Comparison of ENCODE assay signal across 19 cellular contexts in genomic region chr3:65563844-65564243, GRCh38.
"Had no signal": no experiment of that assay in that cellular context is flagged by ENCODE, and none has a peak within 500 bp of the region (broad histone marks: within the 10 kb centered on the region; RNA-seq: fewer than 3 reads in every experiment).

No MANE protein-coding gene starts in this region.

- H3K36me3 Mint-ChIP-seq: naive B cell; natural killer cell treated with Interleukin-12 subunit alpha and Interleukin-12 subunit beta and Interleukin-15 and Interleukin-18, amount 100 ng/mL, for 72 hours; neural progenitor cell; stimulated activated naive B cell treated with anti-CD40 and anti-IgM and Interleukin-4, amounts not matched to agents 10 μg/mL and 1 μg/mL and 100 μg/mL, for 72 hours had no signal

- H3K27ac ChIP-seq: dorsolateral prefrontal cortex, neural progenitor cell, parathyroid adenoma, right lobe of liver, suprapubic skin, transverse colon, upper lobe of right lung, uterus had no signal

- H3K9ac ChIP-seq: neural progenitor cell, parathyroid adenoma had no signal

- H3K27ac Mint-ChIP-seq: naive B cell; natural killer cell treated with Interleukin-12 subunit alpha and Interleukin-12 subunit beta and Interleukin-15 and Interleukin-18, amount 100 ng/mL, for 72 hours; neural progenitor cell; progenitor cell of endocrine pancreas; stimulated activated naive B cell treated with anti-CD40 and anti-IgM and Interleukin-4, amounts not matched to agents 10 μg/mL and 1 μg/mL and 100 μg/mL, for 72 hours; stimulated activated naive CD8-positive, alpha-beta T cell treated with anti-CD3 and anti-CD28 coated beads, Interleukin-15, Interleukin-2, amounts not matched to agents 100 ng/mL and 50 ng/mL, for 24 hours had no signal

- H3K36me3 ChIP-seq: neural progenitor cell, right lobe of liver, suprapubic skin, transverse colon, upper lobe of right lung, uterus had no signal

- H3K27me3 Mint-ChIP-seq: naive B cell; natural killer cell treated with Interleukin-12 subunit alpha and Interleukin-12 subunit beta and Interleukin-15 and Interleukin-18, amount 100 ng/mL, for 72 hours; progenitor cell of endocrine pancreas; stimulated activated naive B cell treated with anti-CD40 and anti-IgM and Interleukin-4, amounts not matched to agents 10 μg/mL and 1 μg/mL and 100 μg/mL, for 72 hours; stimulated activated naive CD8-positive, alpha-beta T cell treated with anti-CD3 and anti-CD28 coated beads, Interleukin-15, Interleukin-2, amounts not matched to agents 100 ng/mL and 50 ng/mL, for 24 hours had no signal

- H3K9me3 Mint-ChIP-seq: natural killer cell treated with Interleukin-12 subunit alpha and Interleukin-12 subunit beta and Interleukin-15 and Interleukin-18, amount 100 ng/mL, for 72 hours; neural progenitor cell; stimulated activated naive B cell treated with anti-CD40 and anti-IgM and Interleukin-4, amounts not matched to agents 10 μg/mL and 1 μg/mL and 100 μg/mL, for 72 hours had no signal

- H3K4me1 Mint-ChIP-seq: naive B cell; stimulated activated naive B cell treated with anti-CD40 and anti-IgM and Interleukin-4, amounts not matched to agents 10 μg/mL and 1 μg/mL and 100 μg/mL, for 72 hours had no signal

- H2AFZ ChIP-seq: neural progenitor cell, parathyroid adenoma had no signal

- H3K4me3 ChIP-seq: dorsolateral prefrontal cortex, mucosa of descending colon, neural progenitor cell, right lobe of liver, suprapubic skin, transverse colon, upper lobe of right lung, uterus had no signal

- ATAC-seq: mucosa of descending colon; natural killer cell treated with Interleukin-12 subunit alpha and Interleukin-12 subunit beta and Interleukin-15 and Interleukin-18, amount 100 ng/mL, for 72 hours; stimulated activated naive B cell treated with anti-CD40 and anti-IgM and Interleukin-4, amounts not matched to agents 10 μg/mL and 1 μg/mL and 100 μg/mL, for 72 hours; upper lobe of right lung had no signal

- H3K79me2 ChIP-seq: parathyroid adenoma had no signal

- H3K4me2 ChIP-seq: neural progenitor cell had no signal

- H3K4me1 ChIP-seq: parathyroid adenoma, suprapubic skin, upper lobe of right lung, uterus had no signal

- H3K4me3 Mint-ChIP-seq: naive B cell; natural killer cell treated with Interleukin-12 subunit alpha and Interleukin-12 subunit beta and Interleukin-15 and Interleukin-18, amount 100 ng/mL, for 72 hours; neural progenitor cell; stimulated activated naive B cell treated with anti-CD40 and anti-IgM and Interleukin-4, amounts not matched to agents 10 μg/mL and 1 μg/mL and 100 μg/mL, for 72 hours; stimulated activated naive CD8-positive, alpha-beta T cell treated with anti-CD3 and anti-CD28 coated beads, Interleukin-15, Interleukin-2, amounts not matched to agents 100 ng/mL and 50 ng/mL, for 24 hours had no signal

- DNase-seq: dorsolateral prefrontal cortex; effector CD4-positive, alpha-beta T cell; hypothalamus; mucosa of descending colon; naive B cell; right lobe of liver; small intestine; stimulated activated CD4-positive, alpha-beta T cell treated with anti-CD3 and anti-CD28 coated beads, Interleukin-15, amount 100 ng/mL, for 24 hours; stimulated activated CD4-positive, alpha-beta T cell treated with anti-CD3 and anti-CD28 coated beads, Interleukin-2, amount 100 ng/mL, for 48 hours; stimulated activated naive B cell treated with anti-CD40 and anti-IgM and Interleukin-4, amounts not matched to agents 10 μg/mL and 1 μg/mL and 100 μg/mL, for 72 hours; transverse colon; upper lobe of right lung; uterus had no signal

- H3K27me3 ChIP-seq: dorsolateral prefrontal cortex, neural progenitor cell, right lobe of liver, suprapubic skin, transverse colon, upper lobe of right lung, uterus had no signal

- H3K9me3 ChIP-seq: mucosa of descending colon, right lobe of liver, suprapubic skin, transverse colon, upper lobe of right lung, uterus had no signal
